ENCODE assay signal across 1 cellular context in genomic region chr19:5326986-5327623, GRCh38.
TF ChIP-seq lines count a peak whose summit lies in the region.

No MANE protein-coding gene starts in this region.

TF ChIP-seq in GM23338, 12 proteins besides CTCF, POLR2A, EP300 and RAD21 (continued from another document):
- TF ChIP-seq ETS1 (IDR thresholded peaks at IDR 0.05) (no peak), POLR2AphosphoS5 (IDR thresholded peaks at IDR 0.05; ENCODE audit: low read depth) (no peak)
